Comparison of ENCODE assay signal across 15 cellular contexts in genomic region chr3:24420224-24420623, GRCh38.
"Had no signal": no experiment of that assay in that cellular context is flagged by ENCODE, and none has a peak within 500 bp of the region (broad histone marks: within the 10 kb centered on the region; RNA-seq: fewer than 3 reads in every experiment).

No MANE protein-coding gene starts in this region.

- H3K27ac ChIP-seq: prostate gland, VCaP had no signal

- H3K9me3 ChIP-seq: mucosa of descending colon, prostate gland had no signal

- H3K4me3 ChIP-seq: mucosa of descending colon, prostate gland had no signal

- DNase-seq: activated CD4-positive, alpha-beta T cell treated with anti-CD3 and anti-CD28 coated beads for 1 hour; activated gamma-delta T cell; effector CD4-positive, alpha-beta T cell; kidney glomerular epithelial cell; mesenchymal stem cell; mucosa of descending colon; naive thymus-derived CD4-positive, alpha-beta T cell; right cardiac atrium; small intestine; stimulated activated CD4-positive, alpha-beta T cell treated with anti-CD3 and anti-CD28 coated beads, Interleukin-4, amount 100 ng/mL, for 1 hour; stimulated activated naive CD8-positive, alpha-beta T cell treated with anti-CD3 and anti-CD28 coated beads, Interleukin-15, amount 100 ng/mL, for 72 hours; trophoblast cell had no signal

- H3K36me3 Mint-ChIP-seq: activated naive CD4-positive, alpha-beta T cell treated with anti-CD3 and anti-CD28 coated beads, Interleukin-2, amount 50 U/mL, for 24 hours; naive thymus-derived CD4-positive, alpha-beta T cell had no signal

- H3K27me3 Mint-ChIP-seq: activated naive CD4-positive, alpha-beta T cell treated with anti-CD3 and anti-CD28 coated beads, Interleukin-2, amount 50 U/mL, for 24 hours; naive thymus-derived CD4-positive, alpha-beta T cell; stimulated activated naive CD8-positive, alpha-beta T cell treated with anti-CD3 and anti-CD28 coated beads, Interleukin-15, amount 100 ng/mL, for 72 hours had no signal

- H3K27ac Mint-ChIP-seq: activated naive CD4-positive, alpha-beta T cell treated with anti-CD3 and anti-CD28 coated beads, Interleukin-2, amount 50 U/mL, for 24 hours; naive thymus-derived CD4-positive, alpha-beta T cell; stimulated activated naive CD8-positive, alpha-beta T cell treated with anti-CD3 and anti-CD28 coated beads, Interleukin-15, amount 100 ng/mL, for 72 hours had no signal

- ATAC-seq: mucosa of descending colon; naive thymus-derived CD4-positive, alpha-beta T cell; stimulated activated naive CD8-positive, alpha-beta T cell treated with anti-CD3 and anti-CD28 coated beads, Interleukin-15, amount 100 ng/mL, for 72 hours had no signal

- H3K4me1 Mint-ChIP-seq: activated naive CD4-positive, alpha-beta T cell treated with anti-CD3 and anti-CD28 coated beads, Interleukin-2, amount 50 U/mL, for 24 hours; naive thymus-derived CD4-positive, alpha-beta T cell; stimulated activated naive CD8-positive, alpha-beta T cell treated with anti-CD3 and anti-CD28 coated beads, Interleukin-15, amount 100 ng/mL, for 72 hours had no signal

- H3K4me1 ChIP-seq: prostate gland had no signal

- H3K9me3 Mint-ChIP-seq: activated naive CD4-positive, alpha-beta T cell treated with anti-CD3 and anti-CD28 coated beads, Interleukin-2, amount 50 U/mL, for 24 hours had no signal

- H3K36me3 ChIP-seq: prostate gland had no signal

- H3K4me3 Mint-ChIP-seq: activated naive CD4-positive, alpha-beta T cell treated with anti-CD3 and anti-CD28 coated beads, Interleukin-2, amount 50 U/mL, for 24 hours; naive thymus-derived CD4-positive, alpha-beta T cell; stimulated activated naive CD8-positive, alpha-beta T cell treated with anti-CD3 and anti-CD28 coated beads, Interleukin-15, amount 100 ng/mL, for 72 hours had no signal
